ENCODE assay signal across 1 cellular context in genomic region chr3:12957824-12958792, GRCh38.
TF ChIP-seq lines count a peak whose summit lies in the region.

No MANE protein-coding gene starts in this region.

TF ChIP-seq in GM23338, 12 proteins besides CTCF, POLR2A, EP300 and RAD21 (continued from another document):
- TF ChIP-seq, protein P1, sequence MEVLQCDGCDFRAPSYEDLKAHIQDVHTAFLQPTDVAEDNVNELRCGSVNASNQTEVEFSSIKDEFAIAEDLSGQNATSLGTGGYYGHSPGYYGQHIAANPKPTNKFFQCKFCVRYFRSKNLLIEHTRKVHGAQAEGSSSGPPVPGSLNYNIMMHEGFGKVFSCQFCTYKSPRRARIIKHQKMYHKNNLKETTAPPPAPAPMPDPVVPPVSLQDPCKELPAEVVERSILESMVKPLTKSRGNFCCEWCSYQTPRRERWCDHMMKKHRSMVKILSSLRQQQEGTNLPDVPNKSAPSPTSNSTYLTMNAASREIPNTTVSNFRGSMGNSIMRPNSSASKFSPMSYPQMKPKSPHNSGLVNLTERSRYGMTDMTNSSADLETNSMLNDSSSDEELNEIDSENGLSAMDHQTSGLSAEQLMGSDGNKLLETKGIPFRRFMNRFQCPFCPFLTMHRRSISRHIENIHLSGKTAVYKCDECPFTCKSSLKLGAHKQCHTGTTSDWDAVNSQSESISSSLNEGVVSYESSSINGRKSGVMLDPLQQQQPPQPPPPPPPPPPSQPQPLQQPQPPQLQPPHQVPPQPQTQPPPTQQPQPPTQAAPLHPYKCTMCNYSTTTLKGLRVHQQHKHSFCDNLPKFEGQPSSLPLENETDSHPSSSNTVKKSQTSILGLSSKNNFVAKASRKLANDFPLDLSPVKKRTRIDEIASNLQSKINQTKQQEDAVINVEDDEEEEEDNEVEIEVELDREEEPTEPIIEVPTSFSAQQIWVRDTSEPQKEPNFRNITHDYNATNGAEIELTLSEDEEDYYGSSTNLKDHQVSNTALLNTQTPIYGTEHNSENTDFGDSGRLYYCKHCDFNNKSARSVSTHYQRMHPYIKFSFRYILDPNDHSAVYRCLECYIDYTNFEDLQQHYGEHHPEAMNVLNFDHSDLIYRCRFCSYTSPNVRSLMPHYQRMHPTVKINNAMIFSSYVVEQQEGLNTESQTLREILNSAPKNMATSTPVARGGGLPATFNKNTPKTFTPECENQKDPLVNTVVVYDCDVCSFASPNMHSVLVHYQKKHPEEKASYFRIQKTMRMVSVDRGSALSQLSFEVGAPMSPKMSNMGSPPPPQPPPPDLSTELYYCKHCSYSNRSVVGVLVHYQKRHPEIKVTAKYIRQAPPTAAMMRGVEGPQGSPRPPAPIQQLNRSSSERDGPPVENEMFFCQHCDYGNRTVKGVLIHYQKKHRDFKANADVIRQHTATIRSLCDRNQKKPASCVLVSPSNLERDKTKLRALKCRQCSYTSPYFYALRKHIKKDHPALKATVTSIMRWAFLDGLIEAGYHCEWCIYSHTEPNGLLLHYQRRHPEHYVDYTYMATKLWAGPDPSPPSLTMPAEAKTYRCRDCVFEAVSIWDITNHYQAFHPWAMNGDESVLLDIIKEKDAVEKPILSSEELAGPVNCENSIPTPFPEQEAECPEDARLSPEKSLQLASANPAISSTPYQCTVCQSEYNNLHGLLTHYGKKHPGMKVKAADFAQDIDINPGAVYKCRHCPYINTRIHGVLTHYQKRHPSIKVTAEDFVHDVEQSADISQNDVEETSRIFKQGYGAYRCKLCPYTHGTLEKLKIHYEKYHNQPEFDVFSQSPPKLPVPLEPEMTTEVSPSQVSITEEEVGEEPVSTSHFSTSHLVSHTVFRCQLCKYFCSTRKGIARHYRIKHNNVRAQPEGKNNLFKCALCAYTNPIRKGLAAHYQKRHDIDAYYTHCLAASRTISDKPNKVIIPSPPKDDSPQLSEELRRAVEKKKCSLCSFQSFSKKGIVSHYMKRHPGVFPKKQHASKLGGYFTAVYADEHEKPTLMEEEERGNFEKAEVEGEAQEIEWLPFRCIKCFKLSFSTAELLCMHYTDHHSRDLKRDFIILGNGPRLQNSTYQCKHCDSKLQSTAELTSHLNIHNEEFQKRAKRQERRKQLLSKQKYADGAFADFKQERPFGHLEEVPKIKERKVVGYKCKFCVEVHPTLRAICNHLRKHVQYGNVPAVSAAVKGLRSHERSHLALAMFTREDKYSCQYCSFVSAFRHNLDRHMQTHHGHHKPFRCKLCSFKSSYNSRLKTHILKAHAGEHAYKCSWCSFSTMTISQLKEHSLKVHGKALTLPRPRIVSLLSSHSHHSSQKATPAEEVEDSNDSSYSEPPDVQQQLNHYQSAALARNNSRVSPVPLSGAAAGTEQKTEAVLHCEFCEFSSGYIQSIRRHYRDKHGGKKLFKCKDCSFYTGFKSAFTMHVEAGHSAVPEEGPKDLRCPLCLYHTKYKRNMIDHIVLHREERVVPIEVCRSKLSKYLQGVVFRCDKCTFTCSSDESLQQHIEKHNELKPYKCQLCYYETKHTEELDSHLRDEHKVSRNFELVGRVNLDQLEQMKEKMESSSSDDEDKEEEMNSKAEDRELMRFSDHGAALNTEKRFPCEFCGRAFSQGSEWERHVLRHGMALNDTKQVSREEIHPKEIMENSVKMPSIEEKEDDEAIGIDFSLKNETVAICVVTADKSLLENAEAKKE (CRISPR knock-in tag; IDR thresholded peaks at IDR 0.05), result no peak
- TF ChIP-seq REST (IDR thresholded peaks at IDR 0.05; ENCODE audit: unreplicated experiment), result no peak
- TF ChIP-seq, protein P2, sequence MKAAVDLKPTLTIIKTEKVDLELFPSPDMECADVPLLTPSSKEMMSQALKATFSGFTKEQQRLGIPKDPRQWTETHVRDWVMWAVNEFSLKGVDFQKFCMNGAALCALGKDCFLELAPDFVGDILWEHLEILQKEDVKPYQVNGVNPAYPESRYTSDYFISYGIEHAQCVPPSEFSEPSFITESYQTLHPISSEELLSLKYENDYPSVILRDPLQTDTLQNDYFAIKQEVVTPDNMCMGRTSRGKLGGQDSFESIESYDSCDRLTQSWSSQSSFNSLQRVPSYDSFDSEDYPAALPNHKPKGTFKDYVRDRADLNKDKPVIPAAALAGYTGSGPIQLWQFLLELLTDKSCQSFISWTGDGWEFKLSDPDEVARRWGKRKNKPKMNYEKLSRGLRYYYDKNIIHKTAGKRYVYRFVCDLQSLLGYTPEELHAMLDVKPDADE (IDR thresholded peaks at IDR 0.05), result no peak
- no peak for TF ChIP-seq EZH2 (IDR thresholded peaks at IDR 0.05; ENCODE audit: low read depth, unreplicated experiment)
- no peak for TF ChIP-seq CREB1 (CRISPR knock-in tag; IDR thresholded peaks at IDR 0.05; ENCODE audit: low read depth)
- no peak for TF ChIP-seq EZH2phosphoT487 (IDR thresholded peaks at IDR 0.05; ENCODE audit: unreplicated experiment)
